Comparison of ENCODE assay signal across 35 cellular contexts in the genomic region with DNA sequence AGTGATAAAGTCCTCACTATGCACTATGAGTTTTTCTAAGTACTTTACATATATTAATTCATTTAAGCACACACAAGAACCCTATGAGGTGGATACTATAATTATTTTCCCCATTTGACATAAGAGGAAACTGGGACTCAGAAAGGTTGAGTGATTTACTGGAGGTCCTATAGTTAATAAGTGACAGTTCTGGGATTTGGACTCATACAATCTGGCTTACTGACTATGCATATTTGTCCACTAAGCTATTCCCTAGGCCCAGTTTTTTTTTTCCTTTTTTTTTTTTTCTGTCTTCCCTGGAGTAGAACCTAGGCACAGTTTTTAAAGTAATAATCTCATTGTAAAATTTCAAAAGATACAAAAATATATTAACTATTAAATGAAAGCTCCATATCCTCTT. TPM values are rescaled to one million over a fixed set of nuclear protein-coding genes. Genes with fewer than 3 reads are reported as not detected.
"Had no signal": no experiment of that assay in that cellular context is flagged by ENCODE, and none has a peak within 500 bp of the region (broad histone marks: within the 10 kb centered on the region; RNA-seq: fewer than 3 reads in every experiment).

No MANE protein-coding gene starts in this region.

- H3K27ac ChIP-seq: ascending aorta, breast epithelium, cardiac muscle cell, colonic mucosa, dorsolateral prefrontal cortex, esophagus squamous epithelium, heart left ventricle had no signal

- H3K4me3 ChIP-seq: ascending aorta, breast epithelium, cardiac muscle cell, colonic mucosa, dorsolateral prefrontal cortex, esophagus squamous epithelium, heart left ventricle had no signal

- DNase-seq: activated CD4-positive, alpha-beta memory T cell treated with anti-CD3 and anti-CD28 coated beads for 36 hours; activated CD4-positive, alpha-beta T cell treated with anti-CD3 and anti-CD28 coated beads for 36 hours; activated CD4-positive, alpha-beta T cell treated with anti-CD3 and anti-CD28 coated beads, Interleukin-2, amount 10 ng/mL, durations not matched to agents 24 days and 14 days; activated CD4-positive, CD25-positive, alpha-beta regulatory T cell; activated CD4-positive, CD25-positive, alpha-beta regulatory T cell treated with anti-CD3 and anti-CD28 coated beads, Interleukin-2, amount 50 U/mL, for 72 hours; activated CD8-positive, alpha-beta memory T cell treated with anti-CD3 and anti-CD28 coated beads, Interleukin-2, amount 10 ng/mL, durations not matched to agents 7 days and 5 days; activated CD8-positive, alpha-beta memory T cell treated with anti-CD3 and anti-CD28 coated beads, Interleukin-2, amount 50 U/mL, for 4 hours; activated CD8-positive, alpha-beta T cell treated with anti-CD3 and anti-CD28 coated beads, Interleukin-2, amount 10 ng/mL, durations not matched to agents 7 days and 5 days; activated effector memory CD4-positive, alpha-beta T cell treated with anti-CD3 and anti-CD28 coated beads, Interleukin-2, amount 50 U/mL, for 16 hours; activated naive CD4-positive, alpha-beta T cell treated with anti-CD3 and anti-CD28 coated beads for 36 hours; activated naive CD8-positive, alpha-beta T cell treated with anti-CD3 and anti-CD28 coated beads for 36 hours; activated naive CD8-positive, alpha-beta T cell treated with anti-CD3 and anti-CD28 coated beads, Interleukin-2, amount 50 U/mL, for 24 hours; activated T-cell treated with anti-CD3 and anti-CD28 coated beads, Interleukin-2, amount 50 U/mL, for 1 hour; activated T-cell treated with anti-CD3 and anti-CD28 coated beads, Interleukin-2, amount 50 U/mL, for 48 hours; central memory CD4-positive, alpha-beta T cell; cerebellar nuclear complex; colonic mucosa; dorsolateral prefrontal cortex; effector memory CD4-positive, alpha-beta T cell; erythroblast; esophagus squamous epithelium; foreskin melanocyte; glutamatergic neuron; heart left ventricle; T-helper 2 cell had no signal

- H3K9me3 ChIP-seq: ascending aorta, breast epithelium, colonic mucosa, esophagus squamous epithelium, heart left ventricle had no signal

- H3K4me1 ChIP-seq: ascending aorta, breast epithelium, colonic mucosa had no signal

- H3K36me3 ChIP-seq: ascending aorta, breast epithelium, cardiac muscle cell, colonic mucosa, esophagus squamous epithelium, heart left ventricle had no signal

RNA-seq across cellular contexts. Expression of a gene that starts 6.3 kb away (rescaled TPM):
- total RNA-seq: activated CD4-positive, alpha-beta memory T cell treated with anti-CD3 and anti-CD28 coated beads for 36 hours; activated CD4-positive, alpha-beta T cell treated with anti-CD3 and anti-CD28 coated beads for 36 hours; activated CD4-positive, alpha-beta T cell treated with anti-CD3 and anti-CD28 coated beads, Interleukin-2, amount 10 ng/mL, durations not matched to agents 24 days and 14 days; activated CD8-positive, alpha-beta memory T cell treated with anti-CD3 and anti-CD28 coated beads for 36 hours; activated CD8-positive, alpha-beta memory T cell treated with anti-CD3 and anti-CD28 coated beads, Interleukin-2, amount 10 ng/mL, durations not matched to agents 7 days and 5 days; activated CD8-positive, alpha-beta T cell treated with anti-CD3 and anti-CD28 coated beads, Interleukin-2, amount 10 ng/mL, durations not matched to agents 7 days and 5 days; activated naive CD4-positive, alpha-beta T cell treated with anti-CD3 and anti-CD28 coated beads for 36 hours; activated naive CD8-positive, alpha-beta T cell treated with anti-CD3 and anti-CD28 coated beads for 36 hours; activated T-helper 1 cell treated with anti-CD3 and anti-CD28 coated beads, Interleukin-12 subunit alpha, Interleukin-12 subunit beta, Interleukin-2, Interleukin-4 antibody, amounts not matched to agents 30 ng/mL and 10 ng/mL and 1 ng/mL, durations not matched to agents 14 hours and 24 hours and 36 hours; activated T-helper 2 cell treated with anti-CD3 and anti-CD28 coated beads, Interferon-gamma antibody, Interleukin-2, Interleukin-4, amounts not matched to agents 10 μg/mL and 5 μg/mL and 100 μg/mL, durations not matched to agents 14 hours and 24 hours and 36 hours; ascending aorta; breast epithelium; cardiac muscle cell; colonic mucosa; dorsolateral prefrontal cortex; endodermal cell; esophagus squamous epithelium; fibroblast of lung; fibroblast of villous mesenchyme; heart left ventricle; T-helper 1 cell treated with Interleukin-12 subunit alpha and Interleukin-12 subunit beta and Interleukin-4 antibody, amounts not matched to agents 30 ng/mL and 1 ng/mL, for 36 hours had no signal
- polyA plus RNA-seq: cardiac muscle cell, fibroblast of lung, heart left ventricle had no signal

RNA-seq across cellular contexts. Expression of a gene that starts 38.5 kb away (rescaled TPM):
- total RNA-seq: activated CD4-positive, alpha-beta memory T cell treated with anti-CD3 and anti-CD28 coated beads for 36 hours; activated CD4-positive, alpha-beta T cell treated with anti-CD3 and anti-CD28 coated beads for 36 hours; activated CD4-positive, alpha-beta T cell treated with anti-CD3 and anti-CD28 coated beads, Interleukin-2, amount 10 ng/mL, durations not matched to agents 24 days and 14 days; activated CD8-positive, alpha-beta memory T cell treated with anti-CD3 and anti-CD28 coated beads for 36 hours; activated CD8-positive, alpha-beta memory T cell treated with anti-CD3 and anti-CD28 coated beads, Interleukin-2, amount 10 ng/mL, durations not matched to agents 7 days and 5 days; activated CD8-positive, alpha-beta T cell treated with anti-CD3 and anti-CD28 coated beads, Interleukin-2, amount 10 ng/mL, durations not matched to agents 7 days and 5 days; activated naive CD4-positive, alpha-beta T cell treated with anti-CD3 and anti-CD28 coated beads for 36 hours; activated naive CD8-positive, alpha-beta T cell treated with anti-CD3 and anti-CD28 coated beads for 36 hours; activated T-helper 1 cell treated with anti-CD3 and anti-CD28 coated beads, Interleukin-12 subunit alpha, Interleukin-12 subunit beta, Interleukin-2, Interleukin-4 antibody, amounts not matched to agents 30 ng/mL and 10 ng/mL and 1 ng/mL, durations not matched to agents 14 hours and 24 hours and 36 hours; activated T-helper 2 cell treated with anti-CD3 and anti-CD28 coated beads, Interferon-gamma antibody, Interleukin-2, Interleukin-4, amounts not matched to agents 10 μg/mL and 5 μg/mL and 100 μg/mL, durations not matched to agents 14 hours and 24 hours and 36 hours; ascending aorta; breast epithelium; endodermal cell; esophagus squamous epithelium; fibroblast of lung; fibroblast of villous mesenchyme; heart left ventricle; T-helper 1 cell treated with Interleukin-12 subunit alpha and Interleukin-12 subunit beta and Interleukin-4 antibody, amounts not matched to agents 30 ng/mL and 1 ng/mL, for 36 hours had no signal
- polyA plus RNA-seq: fibroblast of lung, heart left ventricle had no signal
